Comparison of ENCODE assay signal across 1 cellular context in genomic region chr17:40068129-40068581, GRCh38.
TF ChIP-seq lines count a peak whose summit lies in the region.

No MANE protein-coding gene starts in this region.

TF ChIP-seq in HepG2, 621 proteins besides CTCF, POLR2A, EP300 and RAD21:
- peak; percentile 17; the same call in 1 of the 2 replicates for TF ChIP-seq SOX5 (CRISPR knock-in tag; IDR thresholded peaks at IDR 0.05; ENCODE audit: borderline replicate concordance)
- TF ChIP-seq TSC22D2 (CRISPR knock-in tag; IDR thresholded peaks at IDR 0.05; ENCODE audit: borderline replicate concordance) = no peak
- peak; percentile 59; the same call in 1 of the 2 replicates for TF ChIP-seq HIC2 (CRISPR knock-in tag; IDR thresholded peaks at IDR 0.05; ENCODE audit: low read depth)
- TF ChIP-seq SOX13 (IDR thresholded peaks at IDR 0.05) = no peak
- peak in 1 of 2 experiments; percentile 56; a peak in 1 of 4 replicates for TF ChIP-seq SOX13 (CRISPR knock-in tag; conservative IDR thresholded peaks at IDR 0.05 in 1 of 2, IDR thresholded peaks at IDR 0.05 in 1 of 2)
- TF ChIP-seq FIP1L1 (IDR thresholded peaks at IDR 0.05; ENCODE audit: borderline replicate concordance, insufficient read depth, low read depth, low read length) = no peak
- TF ChIP-seq ZNF431 (CRISPR knock-in tag; IDR thresholded peaks at IDR 0.05; ENCODE audit: borderline replicate concordance, low read depth) = no peak
- no peak for TF ChIP-seq FOXA1 (IDR thresholded peaks at IDR 0.05)
- peak; percentile 62 for TF ChIP-seq FOXA1 (CRISPR knock-in tag; IDR thresholded peaks at IDR 0.05)
- TF ChIP-seq MNT (IDR thresholded peaks at IDR 0.05) = peak; percentile 80
- 0 out of 2 replicates have a peak, but pooled peaks have one; percentile 71 for TF ChIP-seq HNRNPL (IDR thresholded peaks at IDR 0.05; ENCODE audit: low read depth, low read length)
